1 cellular context compared by ENCODE assay signal in the genomic region with DNA sequence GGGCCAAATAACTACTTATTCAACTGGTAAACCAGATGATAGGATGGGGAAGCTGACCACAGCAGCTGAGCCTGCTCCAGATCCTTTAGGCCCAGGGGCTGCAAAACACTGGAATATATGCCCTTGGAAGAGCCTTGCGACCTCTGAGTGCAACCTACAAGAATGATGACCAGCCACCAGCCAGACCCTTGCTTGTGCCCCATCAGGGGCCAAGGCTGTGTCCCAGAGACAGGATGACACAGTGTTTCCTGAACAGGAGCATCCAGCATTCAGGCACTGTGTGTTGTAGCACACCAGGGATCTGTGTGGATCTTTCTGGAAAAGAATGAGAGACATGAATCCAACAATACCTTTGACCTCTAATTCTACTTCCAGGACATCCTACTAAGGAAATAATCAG.
TF ChIP-seq lines count a peak whose summit lies in the region.

No MANE protein-coding gene starts in this region.

TF ChIP-seq in IMR-90, 13 proteins besides CTCF, POLR2A, EP300 and RAD21:
- TF ChIP-seq FOS (IDR thresholded peaks at IDR 0.05; ENCODE audit: low read depth, low read length) (no peak), RFX5 (IDR thresholded peaks at IDR 0.05; ENCODE audit: low read depth, low read length) (no peak), SMC3 (IDR thresholded peaks at IDR 0.05; ENCODE audit: low read depth, low read length) (no peak), ELK1 (IDR thresholded peaks at IDR 0.05; ENCODE audit: borderline replicate concordance, low read depth, low read length) (no peak), MXI1 (IDR thresholded peaks at IDR 0.05; ENCODE audit: borderline replicate concordance, low read depth, low read length) (no peak), CHD1 (IDR thresholded peaks at IDR 0.05; ENCODE audit: low read depth, low read length) (no peak), RCOR1 (IDR thresholded peaks at IDR 0.05; ENCODE audit: insufficient replicate concordance, low read length) (no peak), MAFK (IDR thresholded peaks at IDR 0.05; ENCODE audit: low read depth, low read length) (no peak), USF2 (IDR thresholded peaks at IDR 0.05; ENCODE audit: low read depth, low read length) (no peak), CEBPB (IDR thresholded peaks at IDR 0.05; ENCODE audit: low read depth, low read length) (no peak), NFE2L2 (IDR thresholded peaks at IDR 0.05; ENCODE audit: low read depth, low read length) (no peak), MAZ (IDR thresholded peaks at IDR 0.05; ENCODE audit: borderline replicate concordance, low read depth, low read length) (no peak), BHLHE40 (IDR thresholded peaks at IDR 0.05; ENCODE audit: low read depth, low read length) (no peak)
